8 cellular contexts compared by ENCODE assay signal in genomic region chr7:23530355-23530754, GRCh38. TPM values are rescaled to one million over a fixed set of nuclear protein-coding genes. Genes with fewer than 3 reads are reported as not detected.
DNase-seq lines count a peak whose midpoint lies in the region; ATAC-seq, FAIRE-seq and TF ChIP-seq lines count a peak whose summit lies in the region.

No MANE protein-coding gene starts in this region.

- under 1% methylated on average over 7 of the region's 7 CpGs for WGBS in K562 (ENCODE audit: insufficient coverage, low coverage, missing lambda C conversion rate)

- DNase-seq in stimulated activated CD4-positive, alpha-beta T cell treated with anti-CD3 and anti-CD28 coated beads, Interleukin-2, amount 100 ng/mL, for 4 hours (ENCODE audit: low read depth) = peak; percentile 18
- no peak for DNase-seq in stimulated activated CD4-positive, alpha-beta T cell treated with anti-CD3 and anti-CD28 coated beads, Interleukin-2, amount 100 ng/mL, for 48 hours
- DNase-seq in K562 (ENCODE audit: extremely low read depth in 1 of 4, low spot score in 3 of 4) = peak in 3 of 4 experiments; percentile 29 to 57 (median 51)
- DNase-seq in kidney = no peak

- no TSS peak for BruUV-seq in K562 (replicated peaks; lab: Mats Ljungman, UMichigan)

- H3K4me3 ChIP-seq in OCI-LY3 (ENCODE audit: low read length) (peak overlapping the region; percentile 99), K562 (peak overlapping the region; percentile 78), kidney (ENCODE audit: low read length in 2 of 2) (peak overlapping the region; percentile 90 to 95), stomach smooth muscle (ENCODE audit: low read length in 2 of 2) (peak overlapping the region; percentile 97 to 99)

- POLR2A ChIA-PET in K562 (lab: Yijun Ruan, JAX) = interaction anchor here (0.7 to 1.6 kb wide), 9 partner anchors 9 to 127 kb away, joined by 3 to 10 read pairs (median 4); no protein-coding TSS in a partner anchor

- ATAC-seq in HG03354 (IDR thresholded peaks at IDR 0.05; ENCODE audit: poor library complexity, severe bottlenecking, unreplicated experiment) (peak; percentile 38), K562 (peak; percentile 45), GM21825 (IDR thresholded peaks at IDR 0.05; ENCODE audit: unreplicated experiment) (no peak)

- H3K9ac ChIP-seq in OCI-LY3 (ENCODE audit: low read length) = peak overlapping the region; percentile 100
- peak overlapping the region in 1 of 2 experiments; percentile 99; a peak in 3 of 4 replicates for H3K9ac ChIP-seq in K562 (ENCODE audit: insufficient read depth in 1 of 2, low read depth in 2 of 2, low read length in 2 of 2)
- peak overlapping the region; percentile 48 to 99 for H3K9ac ChIP-seq in kidney (ENCODE audit: low read length in 2 of 2)
- H3K9ac ChIP-seq in stomach smooth muscle (ENCODE audit: low read length in 2 of 2) = peak overlapping the region; percentile 99 to 100

- no peaks in the 10 kb centered on the region for H3K9me1 ChIP-seq in K562 (ENCODE audit: control insufficient read depth, insufficient read depth, low read length)

- in situ Hi-C loops in K562 (cut with MboI) = no loop called here

- H4K20me1 ChIP-seq in OCI-LY3 (ENCODE audit: insufficient read depth, low read length) = peaks cover 60% of the 10 kb centered on the region
- peaks cover 57% of the 10 kb centered on the region for H4K20me1 ChIP-seq in K562 (replicated peaks; ENCODE audit: control insufficient read depth, insufficient read depth, low read length)

- CTCF ChIA-PET in K562 (lab: Yijun Ruan, JAX; ENCODE audit: low intra/inter-chr PET ratio) = interaction anchor here (0.7 kb wide), 1 partner anchor 60 kb away, joined by 3 read pairs; the partner anchor contains the start of gene IGF2BP3

- peaks cover 73% of the 10 kb centered on the region for H3K79me2 ChIP-seq in OCI-LY3 (ENCODE audit: low read length)
- H3K79me2 ChIP-seq in K562 (ENCODE audit: control insufficient read depth, insufficient read depth, low read length) = peaks cover 69% of the 10 kb centered on the region

- no peak for TF ChIP-seq EP300 in K562 (IDR thresholded peaks at IDR 0.05; ENCODE audit: low read length)

- H3K4me1 ChIP-seq in OCI-LY3 (ENCODE audit: low read length) = peaks cover 18% of the 10 kb centered on the region; the same call in 1 of the 2 replicates
- peaks cover 15 to 16% of the 10 kb centered on the region in 2 experiments; a peak in 4 of 5 replicates for H3K4me1 ChIP-seq in K562 (replicated peaks in 1 of 2; ENCODE audit: control insufficient read depth in 2 of 2, insufficient read depth in 2 of 2, low read length in 2 of 2)
- peaks cover 2 to 4% of the 10 kb centered on the region in 2 donors for H3K4me1 ChIP-seq in kidney (ENCODE audit: control insufficient read depth in 1 of 2, insufficient read depth in 1 of 2, low read depth in 1 of 2, low read length in 2 of 2)
- H3K4me1 ChIP-seq in stomach smooth muscle (ENCODE audit: control insufficient read depth, insufficient read depth, low read length) = peaks cover 9% of the 10 kb centered on the region

- intact Hi-C loops in K562 (cut with micrococcal nuclease) (loop anchor here (1.0 to 5.0 kb wide), 3 partner anchors 55 to 183 kb away; no protein-coding TSS in a partner anchor), kidney (cut with DNase I) (no loop called here)

- peaks cover 19% of the 10 kb centered on the region for H3K36me3 ChIP-seq in OCI-LY3 (replicated peaks; ENCODE audit: low read depth, low read length)
- peaks cover 21% of the 10 kb centered on the region; the same call in 2 of the 3 replicates for H3K36me3 ChIP-seq in K562 (ENCODE audit: control insufficient read depth, insufficient read depth, low read length)
- no peaks in the 10 kb centered on the region for H3K36me3 ChIP-seq in kidney (ENCODE audit: control insufficient read depth in 1 of 2, insufficient read depth in 2 of 2, low read length in 2 of 2)
- H3K36me3 ChIP-seq in stomach smooth muscle (ENCODE audit: control insufficient read depth in 2 of 2, insufficient read depth in 2 of 2, low read length in 2 of 2) = no peaks in the 10 kb centered on the region

- H3K9me3 ChIP-seq in OCI-LY3 (ENCODE audit: insufficient read depth, low read length) = no peaks in the 10 kb centered on the region
- no peaks in the 10 kb centered on the region for H3K9me3 ChIP-seq in K562 (replicated peaks; ENCODE audit: control insufficient read depth, insufficient read depth, low read depth, low read length)
- no peaks in the 10 kb centered on the region for H3K9me3 ChIP-seq in kidney (ENCODE audit: control insufficient read depth in 1 of 2, low read length in 2 of 2)
- no peaks in the 10 kb centered on the region for H3K9me3 ChIP-seq in stomach smooth muscle (ENCODE audit: control insufficient read depth in 2 of 2, low read length in 2 of 2)

- H2AFZ ChIP-seq in OCI-LY3 (ENCODE audit: low read depth, low read length) (no peak overlapping the region), K562 (ENCODE audit: low read depth, low read length) (no peak overlapping the region)

- TF ChIP-seq POLR2A in K562 (conservative IDR thresholded peaks at IDR 0.05) = no peak

- FAIRE-seq in K562 (lab: Jason Lieb, UNC) = no peak
- no peak for FAIRE-seq in kidney (lab: Jason Lieb, UNC)

- no peak for TF ChIP-seq RAD21 in K562 (CRISPR knock-in tag; conservative IDR thresholded peaks at IDR 0.05 in 1 of 2, IDR thresholded peaks at IDR 0.05 in 1 of 2)

- H3K27me3 ChIP-seq in OCI-LY3 (ENCODE audit: low read depth, low read length) (no peaks in the 10 kb centered on the region), K562 (ENCODE audit: control insufficient read depth in 2 of 2, insufficient read depth in 2 of 2, low read length in 2 of 2) (no peaks in the 10 kb centered on the region), stomach smooth muscle (ENCODE audit: control insufficient read depth in 1 of 2, insufficient read depth in 2 of 2, low read length in 2 of 2) (no peaks in the 10 kb centered on the region)

- H3K4me2 ChIP-seq in OCI-LY3 (ENCODE audit: low read length) = peak overlapping the region; percentile 95
- peak overlapping the region; percentile 91 for H3K4me2 ChIP-seq in K562 (ENCODE audit: insufficient read depth, low read length)

- H3K27ac ChIP-seq in OCI-LY3 (ENCODE audit: low read length) = peak overlapping the region; percentile 85; the same call in 1 of the 2 replicates
- peak overlapping the region; percentile 96 for H3K27ac ChIP-seq in K562 (ENCODE audit: extremely low read depth, low read depth, low read length)
- H3K27ac ChIP-seq in kidney (ENCODE audit: low read depth in 2 of 2, low read length in 2 of 2) = no peak overlapping the region
- no peak overlapping the region for H3K27ac ChIP-seq in stomach smooth muscle (ENCODE audit: low read length)

- TF ChIP-seq CTCF in OCI-LY3 (IDR thresholded peaks at IDR 0.05; ENCODE audit: low read depth, low read length) (no peak), K562 (IDR thresholded peaks at IDR 0.05 in 2 of 3, conservative IDR thresholded peaks at IDR 0.05 in 1 of 3; ENCODE audit: insufficient read depth in 2 of 3, low read depth in 1 of 3, low read length in 3 of 3) (peak in 1 of 3 experiments; percentile 18; a peak in 1 of 6 replicates), kidney (IDR thresholded peaks at IDR 0.05; ENCODE audit: borderline replicate concordance, extremely low read depth, insufficient read depth) (no peak)

TF ChIP-seq in K562, 482 proteins besides CTCF, POLR2A, EP300 and RAD21 (continues in another document):
- TF ChIP-seq ZNF551 (CRISPR knock-in tag; IDR thresholded peaks at IDR 0.05) (no peak), FOXJ2 (tag; IDR thresholded peaks at IDR 0.05) (peak; percentile 97), ARID3B (CRISPR knock-in tag; IDR thresholded peaks at IDR 0.05; ENCODE audit: borderline replicate concordance) (no peak)

RNA-seq across cellular contexts. Expression of gene TRA2A, which starts 1.4 kb away (rescaled TPM):
- 51.8 and 162 TPM in 2 replicates for total RNA-seq in K562 (2011; cell fraction: chromatin; rRNA removed; ENCODE audit: low replicate concordance)
- total RNA-seq in K562 (2011; cell fraction: nucleolus; rRNA removed) = 33.2 and 42.4 TPM in 2 replicates
- 76.3 and 99.3 TPM in 2 replicates for total RNA-seq in K562 (2011; cell fraction: nucleoplasm; rRNA removed)
- total RNA-seq in K562 (2014; rRNA removed) (22.7 and 28.3 TPM in 2 replicates), K562 (2014; rRNA removed; fragmentation: Illumina TruSeq; extraction: Trizol) (73.9 and 76.3 TPM in 2 replicates), K562 (2015; rRNA removed; fragmentation: Illumina TruSeq; extraction: Trizol) (61.0 and 77.3 TPM in 2 replicates), K562 (2021) (81.6 and 82.3 TPM in 2 replicates), kidney (67.1 TPM)
- polyA plus RNA-seq in K562 (2011; rRNA removed) (62.2 and 64.6 TPM in 2 replicates), K562 (2014; fragmentation: Illumina TruSeq; extraction: Trizol) (118 and 210 TPM in 2 replicates), K562 (2014; fragmentation: Nextera tagmentation; extraction: Ambion mirVana) (10 to 100 TPM; 54.4 to 58.6 TPM), K562 (2014; rRNA removed) (89.0 and 90.4 TPM in 2 replicates), kidney (ENCODE audit: insufficient read depth, low read depth, low replicate concordance) (46.4 TPM)
- polyA plus RNA-seq in K562 (2011; cell fraction: cytosol; rRNA removed) = 29.8 and 33.3 TPM in 2 replicates
- polyA plus RNA-seq in K562 (2011; cell fraction: nucleus; rRNA removed) = 65.6 and 70.0 TPM in 2 replicates
- polyA plus RNA-seq in K562 (2012) = 48.1 and 75.7 TPM in 2 replicates
- polyA minus RNA-seq in K562 (2011; rRNA and poly(A)+ RNA removed) = 61.0 and 69.6 TPM in 2 replicates
- 47.4 and 52.8 TPM in 2 replicates for polyA minus RNA-seq in K562 (2011; cell fraction: cytosol; rRNA and poly(A)+ RNA removed)
- 45.2 and 70.3 TPM in 2 replicates for polyA minus RNA-seq in K562 (2011; cell fraction: nucleus; rRNA and poly(A)+ RNA removed)

Comparison
In these comparisons a context has a peak if more than half of its experiments do, and no peak if none do; other contexts are left out.
1. DNase-seq: peak in stimulated activated CD4-positive, alpha-beta T cell treated with anti-CD3 and anti-CD28 coated beads, Interleukin-2, amount 100 ng/mL, for 4 hours (single experiment) and K562 (3 of 4); none in stimulated activated CD4-positive, alpha-beta T cell treated with anti-CD3 and anti-CD28 coated beads, Interleukin-2, amount 100 ng/mL, for 48 hours (0 of 2) and kidney (single experiment).
2. H3K27ac ChIP-seq: peak in OCI-LY3 (single experiment) and K562 (single experiment); none in kidney (0 of 2) and stomach smooth muscle (single experiment).
3. Peak in every context shown above with its lines, with median percentiles within 50 percentile points of each other: H3K4me3 ChIP-seq.